ENCODE assay signal across 21 cellular contexts in genomic region chr10:28558186-28558585, GRCh38.
"Had no signal": no experiment of that assay in that cellular context is flagged by ENCODE, and none has a peak within 500 bp of the region (broad histone marks: within the 10 kb centered on the region; RNA-seq: fewer than 3 reads in every experiment).

No MANE protein-coding gene starts in this region.

- H3K27ac ChIP-seq: foreskin keratinocyte, lower lobe of right lung, parathyroid adenoma, testis had no signal

- ATAC-seq: activated naive CD8-positive, alpha-beta T cell treated with anti-CD3 and anti-CD28 coated beads, Interleukin-2, amount 50 U/mL, for 24 hours; activated T-cell treated with anti-CD3 and anti-CD28 coated beads, Interleukin-2, amount 50 U/mL, for 72 hours; foreskin keratinocyte; SK-N-SH treated with all-trans-retinoic acid at 6 μM for 48 hours; stimulated activated memory B cell treated with anti-CD40 and anti-IgM and Interleukin-4, amounts not matched to agents 10 μg/mL and 1 μg/mL and 100 μg/mL, for 72 hours had no signal

- DNase-seq: activated CD4-positive, alpha-beta memory T cell treated with anti-CD3 and anti-CD28 coated beads for 36 hours; activated CD4-positive, alpha-beta T cell treated with anti-CD3 and anti-CD28 coated beads for 48 hours; activated CD4-positive, CD25-positive, alpha-beta regulatory T cell; activated effector memory CD4-positive, alpha-beta T cell treated with Interleukin-2 at 50 U/mL for 16 hours; activated naive CD4-positive, alpha-beta T cell treated with anti-CD3 and anti-CD28 coated beads, Interleukin-2, amount 50 U/mL, for 16 hours; activated naive CD8-positive, alpha-beta T cell treated with anti-CD3 and anti-CD28 coated beads, Interleukin-2, amount 50 U/mL, for 24 hours; activated T-cell treated with anti-CD3 and anti-CD28 coated beads, Interleukin-2, amount 50 U/mL, for 72 hours; cortex of kidney; foreskin keratinocyte; kidney; lower lobe of right lung; mesendoderm; naive thymus-derived CD4-positive, alpha-beta T cell; small intestine; stimulated activated CD4-positive, alpha-beta T cell treated with anti-CD3 and anti-CD28 coated beads, Interleukin-15, amount 100 ng/mL, for 24 hours; testis had no signal

- H3K27me3 Mint-ChIP-seq: activated CD4-positive, alpha-beta memory T cell treated with anti-CD3 and anti-CD28 coated beads for 36 hours; activated naive CD8-positive, alpha-beta T cell treated with anti-CD3 and anti-CD28 coated beads, Interleukin-2, amount 50 U/mL, for 24 hours; naive thymus-derived CD4-positive, alpha-beta T cell; stimulated activated memory B cell treated with anti-CD40 and anti-IgM and Interleukin-4, amounts not matched to agents 10 μg/mL and 1 μg/mL and 100 μg/mL, for 72 hours; type B pancreatic cell had no signal

- H3K9me3 ChIP-seq: lower lobe of right lung, testis had no signal

- H3K27ac Mint-ChIP-seq: activated CD4-positive, alpha-beta memory T cell treated with anti-CD3 and anti-CD28 coated beads for 36 hours; activated naive CD8-positive, alpha-beta T cell treated with anti-CD3 and anti-CD28 coated beads, Interleukin-2, amount 50 U/mL, for 24 hours; stimulated activated memory B cell treated with anti-CD40 and anti-IgM and Interleukin-4, amounts not matched to agents 10 μg/mL and 1 μg/mL and 100 μg/mL, for 72 hours; T-helper 2 cell treated with Interferon-gamma antibody and Interleukin-4, amounts not matched to agents 5 μg/mL and 100 μg/mL, for 36 hours had no signal

- H3K9me3 Mint-ChIP-seq: activated CD4-positive, alpha-beta memory T cell treated with anti-CD3 and anti-CD28 coated beads for 36 hours; activated naive CD8-positive, alpha-beta T cell treated with anti-CD3 and anti-CD28 coated beads, Interleukin-2, amount 50 U/mL, for 24 hours; stimulated activated memory B cell treated with anti-CD40 and anti-IgM and Interleukin-4, amounts not matched to agents 10 μg/mL and 1 μg/mL and 100 μg/mL, for 72 hours; T-helper 2 cell treated with Interferon-gamma antibody and Interleukin-4, amounts not matched to agents 5 μg/mL and 100 μg/mL, for 36 hours; type B pancreatic cell had no signal

- H3K27me3 ChIP-seq: foreskin keratinocyte, testis had no signal

- H3K4me3 Mint-ChIP-seq: activated CD4-positive, alpha-beta memory T cell treated with anti-CD3 and anti-CD28 coated beads for 36 hours; activated naive CD8-positive, alpha-beta T cell treated with anti-CD3 and anti-CD28 coated beads, Interleukin-2, amount 50 U/mL, for 24 hours; activated T-cell treated with anti-CD3 and anti-CD28 coated beads, Interleukin-2, amount 50 U/mL, for 72 hours; stimulated activated memory B cell treated with anti-CD40 and anti-IgM and Interleukin-4, amounts not matched to agents 10 μg/mL and 1 μg/mL and 100 μg/mL, for 72 hours; T-helper 2 cell treated with Interferon-gamma antibody and Interleukin-4, amounts not matched to agents 5 μg/mL and 100 μg/mL, for 36 hours; type B pancreatic cell had no signal

- H3K4me3 ChIP-seq: lower lobe of right lung, testis had no signal
